ENCODE assay signal across 21 cellular contexts in genomic region chr10:95791425-95791979, GRCh38. TPM values are rescaled to one million over a fixed set of nuclear protein-coding genes. Genes with fewer than 3 reads are reported as not detected.
DNase-seq lines count a peak whose midpoint lies in the region; ATAC-seq and TF ChIP-seq lines count a peak whose summit lies in the region.
"Had no signal": no experiment of that assay in that cellular context is flagged by ENCODE, and none has a peak within 500 bp of the region (broad histone marks: within the 10 kb centered on the region; RNA-seq: fewer than 3 reads in every experiment).

No MANE protein-coding gene starts in this region.

- WGBS in gastroesophageal sphincter (ENCODE audit: low coverage in 1 of 2), 2 donors: 83 to 89% methylated on average over 2 of the region's 2 CpGs

- H3K27ac Mint-ChIP-seq in stimulated activated naive CD8-positive, alpha-beta T cell treated with anti-CD3 and anti-CD28 coated beads, Interleukin-15, Interleukin-2, amounts not matched to agents 100 ng/mL and 50 ng/mL, for 24 hours: peak overlapping the region; percentile 61
- peak overlapping the region in 1 of 2 donors; percentile 37 for H3K27ac Mint-ChIP-seq in stimulated activated naive CD8-positive, alpha-beta T cell treated with anti-CD3 and anti-CD28 coated beads, Interleukin-15, amount 100 ng/mL, for 72 hours
- H3K27ac Mint-ChIP-seq: H9, WTC11 had no signal

- intact Hi-C loops in vagina (cut with DNase I) (no loop called here), uterus (cut with DNase I; ENCODE audit: low total_unique reads) (no loop called here)

- H3K36me3 Mint-ChIP-seq in stimulated activated naive CD8-positive, alpha-beta T cell treated with anti-CD3 and anti-CD28 coated beads, Interleukin-15, Interleukin-2, amounts not matched to agents 100 ng/mL and 50 ng/mL, for 24 hours (ENCODE audit: low read depth): no peaks in the 10 kb centered on the region
- H3K36me3 Mint-ChIP-seq: activated naive CD4-positive, alpha-beta T cell treated with anti-CD3 and anti-CD28 coated beads, Interleukin-2, amount 50 U/mL, for 72 hours; WTC11 had no signal

- TF ChIP-seq EP300 in gastroesophageal sphincter (IDR thresholded peaks at IDR 0.05): no peak

- H3K4me1 ChIP-seq in gastroesophageal sphincter (peaks cover 5 to 49% (median 13%) of the 10 kb centered on the region in 3 donors), vagina (peaks cover 24% of the 10 kb centered on the region), uterus (peaks cover 0 to 3% of the 10 kb centered on the region in 2 donors)
- H3K4me1 ChIP-seq: breast epithelium had no signal

- H3K27me3 Mint-ChIP-seq in stimulated activated naive CD8-positive, alpha-beta T cell treated with anti-CD3 and anti-CD28 coated beads, Interleukin-15, Interleukin-2, amounts not matched to agents 100 ng/mL and 50 ng/mL, for 24 hours: peaks cover 7% of the 10 kb centered on the region
- no peaks in the 10 kb centered on the region for H3K27me3 Mint-ChIP-seq in stimulated activated naive CD8-positive, alpha-beta T cell treated with anti-CD3 and anti-CD28 coated beads, Interleukin-15, amount 100 ng/mL, for 72 hours

- peak overlapping the region in 3 of 4 donors; percentile 11 to 74 (median 65) for H3K27ac ChIP-seq in gastroesophageal sphincter
- H3K27ac ChIP-seq in vagina: peak overlapping the region; percentile 58
- peak overlapping the region in 1 of 2 donors; percentile 74 for H3K27ac ChIP-seq in uterus

- no peak for TF ChIP-seq POLR2A in gastroesophageal sphincter (IDR thresholded peaks at IDR 0.05)
- TF ChIP-seq POLR2A in vagina (IDR thresholded peaks at IDR 0.05): no peak
- TF ChIP-seq POLR2A in uterus (IDR thresholded peaks at IDR 0.05): no peak

- no peak overlapping the region for H3K4me3 Mint-ChIP-seq in stimulated activated naive CD8-positive, alpha-beta T cell treated with anti-CD3 and anti-CD28 coated beads, Interleukin-15, Interleukin-2, amounts not matched to agents 100 ng/mL and 50 ng/mL, for 24 hours
- peak overlapping the region in 1 of 2 donors; percentile 69 for H3K4me3 Mint-ChIP-seq in stimulated activated naive CD8-positive, alpha-beta T cell treated with anti-CD3 and anti-CD28 coated beads, Interleukin-15, amount 100 ng/mL, for 72 hours
- H3K4me3 Mint-ChIP-seq: H9, WTC11 had no signal

- H3K36me3 ChIP-seq in gastroesophageal sphincter: no peaks in the 10 kb centered on the region
- no peaks in the 10 kb centered on the region for H3K36me3 ChIP-seq in vagina
- H3K36me3 ChIP-seq in uterus: no peaks in the 10 kb centered on the region
- H3K36me3 ChIP-seq: breast epithelium had no signal

- H3K4me1 Mint-ChIP-seq in stimulated activated naive CD8-positive, alpha-beta T cell treated with anti-CD3 and anti-CD28 coated beads, Interleukin-15, Interleukin-2, amounts not matched to agents 100 ng/mL and 50 ng/mL, for 24 hours (ENCODE audit: low read depth): peaks cover 50% of the 10 kb centered on the region
- peaks cover 65% of the 10 kb centered on the region for H3K4me1 Mint-ChIP-seq in stimulated activated naive CD8-positive, alpha-beta T cell treated with anti-CD3 and anti-CD28 coated beads, Interleukin-15, amount 100 ng/mL, for 72 hours
- H3K4me1 Mint-ChIP-seq: H9 had no signal

- H3K9me3 Mint-ChIP-seq in stimulated activated naive CD8-positive, alpha-beta T cell treated with anti-CD3 and anti-CD28 coated beads, Interleukin-15, Interleukin-2, amounts not matched to agents 100 ng/mL and 50 ng/mL, for 24 hours: no peaks in the 10 kb centered on the region
- no peaks in the 10 kb centered on the region for H3K9me3 Mint-ChIP-seq in stimulated activated naive CD8-positive, alpha-beta T cell treated with anti-CD3 and anti-CD28 coated beads, Interleukin-15, amount 100 ng/mL, for 72 hours
- H3K9me3 Mint-ChIP-seq: H9, WTC11 had no signal

- H3K27me3 ChIP-seq in gastroesophageal sphincter (no peaks in the 10 kb centered on the region), vagina (no peaks in the 10 kb centered on the region), uterus (no peaks in the 10 kb centered on the region)
- H3K27me3 ChIP-seq: breast epithelium had no signal

- ATAC-seq in stimulated activated naive CD8-positive, alpha-beta T cell treated with anti-CD3 and anti-CD28 coated beads, Interleukin-15, amount 100 ng/mL, for 72 hours: no peak
- peak; percentile 26 for ATAC-seq in HG03378 (IDR thresholded peaks at IDR 0.05; ENCODE audit: unreplicated experiment)
- ATAC-seq in gastroesophageal sphincter: no peak
- no peak for ATAC-seq in HG02840 (IDR thresholded peaks at IDR 0.05; ENCODE audit: low FRiP score, unreplicated experiment)
- ATAC-seq: stimulated activated naive CD8-positive, alpha-beta T cell treated with anti-CD3 and anti-CD28 coated beads, Interleukin-15, Interleukin-2, amounts not matched to agents 100 U/mL and 50 U/mL, for 24 hours; WTC11 had no signal

- H3K4me3 ChIP-seq in gastroesophageal sphincter (no peak overlapping the region), vagina (no peak overlapping the region), uterus (no peak overlapping the region)
- H3K4me3 ChIP-seq: breast epithelium had no signal

- no peak for DNase-seq in stimulated activated naive CD8-positive, alpha-beta T cell treated with anti-CD3 and anti-CD28 coated beads, Interleukin-15, amount 100 ng/mL, for 72 hours
- DNase-seq in vagina (ENCODE audit: extremely low spot score in 2 of 2) (no peak), NCI-H1694 treated with DMSO at 0.1 percent for 48 hours (lab: John Stamatoyannopoulos, UW) (no peak), uterus (no peak)
- DNase-seq: Calu3; H9; hippocampal formation; IMR-90; NCI-H2107; NCI-H748 treated with DMSO at 0.1 percent for 48 hours; RPMI8226; small intestine; stimulated activated naive CD8-positive, alpha-beta T cell treated with anti-CD3 and anti-CD28 coated beads, Interleukin-15, Interleukin-2, amounts not matched to agents 100 U/mL and 50 U/mL, for 24 hours; SW 1271 had no signal

- TF ChIP-seq CTCF in gastroesophageal sphincter (IDR thresholded peaks at IDR 0.05) (no peak), vagina (IDR thresholded peaks at IDR 0.05) (no peak), uterus (IDR thresholded peaks at IDR 0.05) (no peak)

- H3K9me3 ChIP-seq in gastroesophageal sphincter: no peaks in the 10 kb centered on the region
- no peaks in the 10 kb centered on the region for H3K9me3 ChIP-seq in vagina
- no peaks in the 10 kb centered on the region for H3K9me3 ChIP-seq in uterus
- H3K9me3 ChIP-seq: breast epithelium had no signal

RNA-seq across cellular contexts. Expression of gene ENTPD1, which starts 35.5 kb away (rescaled TPM):
- 10 to 100 TPM; 34.4 to 69.7 (median 39.3) TPM for total RNA-seq in gastroesophageal sphincter
- 17.7 TPM for total RNA-seq in vagina
- total RNA-seq in uterus: 10 to 100 TPM; 42.4 to 99.5 (median 69.5) TPM
